11 cellular contexts compared by ENCODE assay signal in genomic region chr2:101832114-101832513, GRCh38.
DNase-seq lines count a peak whose midpoint lies in the region; ATAC-seq and TF ChIP-seq lines count a peak whose summit lies in the region.
"Had no signal": no experiment of that assay in that cellular context is flagged by ENCODE, and none has a peak within 500 bp of the region (broad histone marks: within the 10 kb centered on the region; RNA-seq: fewer than 3 reads in every experiment).

No MANE protein-coding gene starts in this region.

- DNase-seq in DMS53 (lab: John Stamatoyannopoulos, UW) (peak; percentile 48), DMS53 treated with DMSO at 0.1 percent for 48 hours (lab: John Stamatoyannopoulos, UW; ENCODE audit: unreplicated experiment) (no peak), OCI-M1 (lab: John Stamatoyannopoulos, UW) (peak; percentile 23), fibroblast of mammary gland (ENCODE audit: low read depth) (no peak)
- no peak for DNase-seq in activated T-cell treated with anti-CD3 and anti-CD28 coated beads, Interleukin-2, amount 50 U/mL, for 1 hour
- no peak for DNase-seq in activated CD4-positive, CD25-positive, alpha-beta regulatory T cell treated with anti-CD3 and anti-CD28 coated beads, Interleukin-2, amount 50 U/mL, for 72 hours
- DNase-seq: activated naive CD4-positive, alpha-beta T cell treated with anti-CD3 and anti-CD28 coated beads, Interleukin-2, amount 10 ng/mL, durations not matched to agents 7 days and 5 days; NCI-H446 treated with DMSO at 0.1 percent for 48 hours had no signal

- no peaks in the 10 kb centered on the region for H3K9me3 ChIP-seq in subcutaneous abdominal adipose tissue (ENCODE audit: control insufficient read depth in 5 of 5, low read length in 5 of 5)

- no peaks in the 10 kb centered on the region for H3K27me3 ChIP-seq in subcutaneous abdominal adipose tissue (ENCODE audit: control insufficient read depth in 5 of 5, insufficient read depth in 4 of 5, low read length in 5 of 5)

- H3K36me3 ChIP-seq in subcutaneous abdominal adipose tissue (ENCODE audit: control insufficient read depth in 5 of 5, insufficient read depth in 5 of 5, low read length in 5 of 5): peaks cover 31 to 63% (median 43%) of the 10 kb centered on the region in 5 donors

- peak; percentile 10 for TF ChIP-seq CTCF in fibroblast of mammary gland (conservative IDR thresholded peaks at IDR 0.05; ENCODE audit: control insufficient read depth, insufficient read depth, low read depth, low read length)

- peak overlapping the region; percentile 84 for H3K27ac ChIP-seq in subcutaneous abdominal adipose tissue (ENCODE audit: low read depth, low read length)

- H3K9ac ChIP-seq in subcutaneous abdominal adipose tissue (ENCODE audit: low read length in 5 of 5): no peak overlapping the region

- H3K4me1 ChIP-seq in subcutaneous abdominal adipose tissue (ENCODE audit: control insufficient read depth in 5 of 5, insufficient read depth in 5 of 5, low read length in 5 of 5): peaks cover 8 to 37% (median 12%) of the 10 kb centered on the region in 5 donors

- ATAC-seq in HG03521 (IDR thresholded peaks at IDR 0.05; ENCODE audit: unreplicated experiment): no peak

- H3K4me3 ChIP-seq in fibroblast of mammary gland (ENCODE audit: control insufficient read depth, low read depth, low read length): no peak overlapping the region
- no peak overlapping the region for H3K4me3 ChIP-seq in subcutaneous abdominal adipose tissue (ENCODE audit: low read depth in 1 of 5, low read length in 5 of 5)
- H3K4me3 ChIP-seq: GM12878 had no signal

Comparison
In these comparisons a context has a peak if more than half of its experiments do, and no peak if none do; other contexts are left out.
1. DNase-seq: peak in DMS53 (single experiment) and OCI-M1 (single experiment); none in DMS53 treated with DMSO at 0.1 percent for 48 hours (single experiment), fibroblast of mammary gland (single experiment), activated T-cell treated with anti-CD3 and anti-CD28 coated beads, Interleukin-2, amount 50 U/mL, for 1 hour (single experiment) and activated CD4-positive, CD25-positive, alpha-beta regulatory T cell treated with anti-CD3 and anti-CD28 coated beads, Interleukin-2, amount 50 U/mL, for 72 hours (single experiment).